In the genomic region with DNA sequence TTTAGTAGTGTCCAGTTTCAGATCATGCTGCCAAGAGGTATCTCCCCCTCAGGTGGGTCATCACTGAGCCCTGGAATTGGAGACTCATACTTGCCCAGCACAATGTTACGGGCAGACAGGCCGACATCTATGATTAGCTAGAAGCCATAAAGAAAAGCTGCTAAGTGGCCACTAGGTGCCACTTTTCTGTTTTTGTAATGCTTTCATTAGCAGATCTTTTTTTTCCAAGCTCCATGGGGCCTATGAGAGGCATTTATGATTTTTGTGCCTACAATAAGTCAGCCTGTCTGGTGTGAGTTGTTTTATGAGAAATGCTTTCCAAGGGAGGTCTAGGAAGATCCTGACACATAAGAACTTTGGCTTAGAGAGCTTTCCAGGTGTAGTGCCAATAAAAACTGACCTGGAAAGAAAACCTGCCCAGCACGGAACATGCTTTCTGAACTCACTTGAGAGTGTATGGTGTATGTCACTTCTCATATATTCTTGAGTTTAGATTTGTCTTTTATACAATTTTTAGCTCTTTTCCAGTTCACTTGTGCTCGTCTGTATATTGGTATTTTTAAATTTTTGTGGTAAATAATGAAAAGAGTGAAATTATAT, we compare ENCODE assay signal across 8 cellular contexts. TPM values are rescaled to one million over a fixed set of nuclear protein-coding genes. Genes with fewer than 3 reads are reported as not detected.
DNase-seq lines count a peak whose midpoint lies in the region; ATAC-seq, FAIRE-seq and TF ChIP-seq lines count a peak whose summit lies in the region.

No MANE protein-coding gene starts in this region.

- no peaks in the 10 kb centered on the region for H3K4me1 ChIP-seq in BE2C
- no peaks in the 10 kb centered on the region for H3K4me1 ChIP-seq in GM23338 (ENCODE audit: insufficient read depth)
- H3K4me1 ChIP-seq in pancreas = no peaks in the 10 kb centered on the region

- intact Hi-C loops in pancreas (cut with DNase I) = no loop called here

- FAIRE-seq in pancreas (lab: Jason Lieb, UNC) = no peak

- H3K9me2 ChIP-seq in GM23338 (ENCODE audit: insufficient read depth) = no peaks in the 10 kb centered on the region

- H3K27ac ChIP-seq in GM23338 (ENCODE audit: low read depth) (no peak overlapping the region), pancreas (no peak overlapping the region)

- H3K36me3 ChIP-seq in BE2C (no peaks in the 10 kb centered on the region), GM23338 (ENCODE audit: insufficient read depth) (0 out of 2 replicates have a peak, but pooled peaks cover 1% of the 10 kb centered on the region), pancreas (no peaks in the 10 kb centered on the region)

- H3K27me3 Mint-ChIP-seq in GM23338 (ENCODE audit: insufficient read depth, low read depth, poor library complexity) = no peaks in the 10 kb centered on the region

- DNase-seq in BE2C (no peak), GM23338 (ENCODE audit: low spot score) (peak; percentile 68), RPMI8226 (peak; percentile 11), fibroblast of the conjunctiva (ENCODE audit: low read depth) (peak; percentile 54), pancreas (peak in 2 of 6 donors; percentile 7 to 26)

- no peak overlapping the region for H2AFZ ChIP-seq in GM23338

- H3K4me2 ChIP-seq in GM23338 = no peak overlapping the region

- H3K9me3 ChIP-seq in BE2C = no peaks in the 10 kb centered on the region
- H3K9me3 ChIP-seq in pancreas = no peaks in the 10 kb centered on the region

- H3K36me3 Mint-ChIP-seq in GM23338 (ENCODE audit: low read depth) = peaks cover 9% of the 10 kb centered on the region; the same call in 1 of the 3 replicates

- no peak overlapping the region for H3K4me3 Mint-ChIP-seq in GM23338

- no peaks in the 10 kb centered on the region for H4K20me1 ChIP-seq in GM23338 (replicated peaks; ENCODE audit: insufficient read depth)

- H3K27ac Mint-ChIP-seq in GM23338 = peak overlapping the region; percentile 63; the same call in 1 of the 2 replicates

- no peaks in the 10 kb centered on the region for H3F3A ChIP-seq in GM23338 (replicated peaks; ENCODE audit: low read depth)

- no peaks in the 10 kb centered on the region for H3K9me3 Mint-ChIP-seq in GM23338

- H3K27me3 ChIP-seq in BE2C (no peaks in the 10 kb centered on the region), GM23338 (ENCODE audit: insufficient read depth) (no peaks in the 10 kb centered on the region), pancreas (no peaks in the 10 kb centered on the region)

- H3K4me1 Mint-ChIP-seq in GM23338 = peaks cover 9% of the 10 kb centered on the region; the same call in 2 of the 3 replicates

- H3K4me3 ChIP-seq in BE2C (ENCODE audit: low read depth, low read length) = no peak overlapping the region
- no peak overlapping the region for H3K4me3 ChIP-seq in GM23338
- no peak overlapping the region for H3K4me3 ChIP-seq in pancreas

- TF ChIP-seq CTCF in BE2C (IDR thresholded peaks at IDR 0.05; ENCODE audit: low read depth, low read length) = peak; percentile 63
- peak; percentile 61 to 71 for TF ChIP-seq CTCF in GM23338 (conservative IDR thresholded peaks at IDR 0.05; ENCODE audit: low read depth in 2 of 2)
- peak in 2 of 4 donors; percentile 41 to 45 for TF ChIP-seq CTCF in pancreas (IDR thresholded peaks at IDR 0.05)

- WGBS in pancreas, 2 donors = 55 to 57% methylated on average over 4 of the region's 4 CpGs

- no peaks in the 10 kb centered on the region for H3K79me2 ChIP-seq in GM23338 (replicated peaks; ENCODE audit: insufficient read depth)

- ATAC-seq in GM23338 (peak; percentile 76), pancreas (peak in 3 of 4 donors; percentile 82 to 92 (median 88)), GM18498 (IDR thresholded peaks at IDR 0.05; ENCODE audit: unreplicated experiment) (no peak), HG03139 (IDR thresholded peaks at IDR 0.05; ENCODE audit: unreplicated experiment) (no peak), HG03378 (IDR thresholded peaks at IDR 0.05; ENCODE audit: unreplicated experiment) (no peak)

TF ChIP-seq in GM23338, 12 proteins besides CTCF, POLR2A, EP300 and RAD21:
- TF ChIP-seq ZNF114 (CRISPR knock-in tag; IDR thresholded peaks at IDR 0.05) (no peak), CREB1 (CRISPR knock-in tag; IDR thresholded peaks at IDR 0.05; ENCODE audit: low read depth) (no peak), STAT1 (IDR thresholded peaks at IDR 0.05; ENCODE audit: unreplicated experiment) (no peak), NANOG (IDR thresholded peaks at IDR 0.05; ENCODE audit: borderline replicate concordance) (no peak), POLR2AphosphoS5 (IDR thresholded peaks at IDR 0.05; ENCODE audit: low read depth) (no peak), JUNB (IDR thresholded peaks at IDR 0.05; ENCODE audit: unreplicated experiment) (no peak)
- TF ChIP-seq, protein P1, sequence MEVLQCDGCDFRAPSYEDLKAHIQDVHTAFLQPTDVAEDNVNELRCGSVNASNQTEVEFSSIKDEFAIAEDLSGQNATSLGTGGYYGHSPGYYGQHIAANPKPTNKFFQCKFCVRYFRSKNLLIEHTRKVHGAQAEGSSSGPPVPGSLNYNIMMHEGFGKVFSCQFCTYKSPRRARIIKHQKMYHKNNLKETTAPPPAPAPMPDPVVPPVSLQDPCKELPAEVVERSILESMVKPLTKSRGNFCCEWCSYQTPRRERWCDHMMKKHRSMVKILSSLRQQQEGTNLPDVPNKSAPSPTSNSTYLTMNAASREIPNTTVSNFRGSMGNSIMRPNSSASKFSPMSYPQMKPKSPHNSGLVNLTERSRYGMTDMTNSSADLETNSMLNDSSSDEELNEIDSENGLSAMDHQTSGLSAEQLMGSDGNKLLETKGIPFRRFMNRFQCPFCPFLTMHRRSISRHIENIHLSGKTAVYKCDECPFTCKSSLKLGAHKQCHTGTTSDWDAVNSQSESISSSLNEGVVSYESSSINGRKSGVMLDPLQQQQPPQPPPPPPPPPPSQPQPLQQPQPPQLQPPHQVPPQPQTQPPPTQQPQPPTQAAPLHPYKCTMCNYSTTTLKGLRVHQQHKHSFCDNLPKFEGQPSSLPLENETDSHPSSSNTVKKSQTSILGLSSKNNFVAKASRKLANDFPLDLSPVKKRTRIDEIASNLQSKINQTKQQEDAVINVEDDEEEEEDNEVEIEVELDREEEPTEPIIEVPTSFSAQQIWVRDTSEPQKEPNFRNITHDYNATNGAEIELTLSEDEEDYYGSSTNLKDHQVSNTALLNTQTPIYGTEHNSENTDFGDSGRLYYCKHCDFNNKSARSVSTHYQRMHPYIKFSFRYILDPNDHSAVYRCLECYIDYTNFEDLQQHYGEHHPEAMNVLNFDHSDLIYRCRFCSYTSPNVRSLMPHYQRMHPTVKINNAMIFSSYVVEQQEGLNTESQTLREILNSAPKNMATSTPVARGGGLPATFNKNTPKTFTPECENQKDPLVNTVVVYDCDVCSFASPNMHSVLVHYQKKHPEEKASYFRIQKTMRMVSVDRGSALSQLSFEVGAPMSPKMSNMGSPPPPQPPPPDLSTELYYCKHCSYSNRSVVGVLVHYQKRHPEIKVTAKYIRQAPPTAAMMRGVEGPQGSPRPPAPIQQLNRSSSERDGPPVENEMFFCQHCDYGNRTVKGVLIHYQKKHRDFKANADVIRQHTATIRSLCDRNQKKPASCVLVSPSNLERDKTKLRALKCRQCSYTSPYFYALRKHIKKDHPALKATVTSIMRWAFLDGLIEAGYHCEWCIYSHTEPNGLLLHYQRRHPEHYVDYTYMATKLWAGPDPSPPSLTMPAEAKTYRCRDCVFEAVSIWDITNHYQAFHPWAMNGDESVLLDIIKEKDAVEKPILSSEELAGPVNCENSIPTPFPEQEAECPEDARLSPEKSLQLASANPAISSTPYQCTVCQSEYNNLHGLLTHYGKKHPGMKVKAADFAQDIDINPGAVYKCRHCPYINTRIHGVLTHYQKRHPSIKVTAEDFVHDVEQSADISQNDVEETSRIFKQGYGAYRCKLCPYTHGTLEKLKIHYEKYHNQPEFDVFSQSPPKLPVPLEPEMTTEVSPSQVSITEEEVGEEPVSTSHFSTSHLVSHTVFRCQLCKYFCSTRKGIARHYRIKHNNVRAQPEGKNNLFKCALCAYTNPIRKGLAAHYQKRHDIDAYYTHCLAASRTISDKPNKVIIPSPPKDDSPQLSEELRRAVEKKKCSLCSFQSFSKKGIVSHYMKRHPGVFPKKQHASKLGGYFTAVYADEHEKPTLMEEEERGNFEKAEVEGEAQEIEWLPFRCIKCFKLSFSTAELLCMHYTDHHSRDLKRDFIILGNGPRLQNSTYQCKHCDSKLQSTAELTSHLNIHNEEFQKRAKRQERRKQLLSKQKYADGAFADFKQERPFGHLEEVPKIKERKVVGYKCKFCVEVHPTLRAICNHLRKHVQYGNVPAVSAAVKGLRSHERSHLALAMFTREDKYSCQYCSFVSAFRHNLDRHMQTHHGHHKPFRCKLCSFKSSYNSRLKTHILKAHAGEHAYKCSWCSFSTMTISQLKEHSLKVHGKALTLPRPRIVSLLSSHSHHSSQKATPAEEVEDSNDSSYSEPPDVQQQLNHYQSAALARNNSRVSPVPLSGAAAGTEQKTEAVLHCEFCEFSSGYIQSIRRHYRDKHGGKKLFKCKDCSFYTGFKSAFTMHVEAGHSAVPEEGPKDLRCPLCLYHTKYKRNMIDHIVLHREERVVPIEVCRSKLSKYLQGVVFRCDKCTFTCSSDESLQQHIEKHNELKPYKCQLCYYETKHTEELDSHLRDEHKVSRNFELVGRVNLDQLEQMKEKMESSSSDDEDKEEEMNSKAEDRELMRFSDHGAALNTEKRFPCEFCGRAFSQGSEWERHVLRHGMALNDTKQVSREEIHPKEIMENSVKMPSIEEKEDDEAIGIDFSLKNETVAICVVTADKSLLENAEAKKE (CRISPR knock-in tag; IDR thresholded peaks at IDR 0.05) = no peak

RNA-seq across cellular contexts. Expression of gene SMCO2, which starts 21.8 kb away (rescaled TPM):
- not detected for polyA plus RNA-seq in BE2C (2012; ENCODE audit: insufficient read depth, insufficient read length, low read depth)
- not detected in 2 replicates for total RNA-seq in GM23338 (2014; rRNA removed; shearing (Covaris generic))
- 0.24 and 0.86 TPM in 2 replicates for polyA plus RNA-seq in GM23338 (2016; fragmentation: Nextera tagmentation; extraction: Ambion mirVana)
- under 1 TPM in 3 of 6 donors, not detected in 3; 0.28 to 0.50 (median 0.35) TPM for total RNA-seq in pancreas
- polyA plus RNA-seq in pancreas = not detected

Comparison
In these comparisons a context has a peak if more than half of its experiments do, and no peak if none do; other contexts are left out.
1. ATAC-seq: peak in GM23338 (single experiment) and pancreas (3 of 4); none in GM18498 (single experiment), HG03139 (single experiment) and HG03378 (single experiment).